In the genomic region with DNA sequence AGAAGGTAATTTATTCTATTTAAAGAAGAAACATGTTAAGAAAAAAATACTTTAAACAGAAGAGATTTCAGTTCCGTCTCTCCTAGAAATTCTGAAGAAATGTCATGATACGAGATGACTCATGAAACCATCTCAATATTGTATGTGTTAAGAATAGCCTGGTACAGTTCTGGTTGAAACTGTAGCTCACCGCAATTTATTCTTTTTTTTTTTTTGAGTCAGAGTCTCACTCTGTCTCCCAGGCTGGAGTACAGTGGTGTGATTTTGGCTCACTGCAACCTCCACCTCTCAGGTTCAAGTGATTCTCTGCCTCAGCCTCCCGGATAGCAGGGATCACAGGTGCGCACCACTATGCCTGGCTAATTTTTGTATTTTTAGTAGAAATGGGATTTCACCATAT, we compare ENCODE assay signal across 12 cellular contexts.
DNase-seq lines count a peak whose midpoint lies in the region; ATAC-seq and TF ChIP-seq lines count a peak whose summit lies in the region.
"Had no signal": no experiment of that assay in that cellular context is flagged by ENCODE, and none has a peak within 500 bp of the region (broad histone marks: within the 10 kb centered on the region; RNA-seq: fewer than 3 reads in every experiment).

No MANE protein-coding gene starts in this region.

- H3K27ac Mint-ChIP-seq in stimulated activated naive B cell treated with anti-CD40 and anti-IgM and Interleukin-4, amounts not matched to agents 10 μg/mL and 1 μg/mL and 100 μg/mL, for 72 hours, result no peak overlapping the region

- no peaks in the 10 kb centered on the region for H3K9me3 Mint-ChIP-seq in activated T-cell treated with anti-CD3 and anti-CD28 coated beads, Interleukin-2, amount 50 U/mL, for 4 hours
- no peaks in the 10 kb centered on the region for H3K9me3 Mint-ChIP-seq in stimulated activated naive B cell treated with anti-CD40 and anti-IgM and Interleukin-4, amounts not matched to agents 10 μg/mL and 1 μg/mL and 100 μg/mL, for 72 hours

- ATAC-seq in activated T-cell treated with anti-CD3 and anti-CD28 coated beads, Interleukin-2, amount 50 U/mL, for 4 hours, result peak; percentile 58 to 63
- ATAC-seq in HG03095 (IDR thresholded peaks at IDR 0.05; ENCODE audit: unreplicated experiment), result peak; percentile 74
- ATAC-seq in SK-N-SH treated with all-trans-retinoic acid at 6 μM for 48 hours, result peak; percentile 82
- peak; percentile 34 to 63 for ATAC-seq in stimulated activated naive B cell treated with anti-CD40 and anti-IgM and Interleukin-4, amounts not matched to agents 10 μg/mL and 1 μg/mL and 100 μg/mL, for 72 hours (replicated peaks)
- no peak for ATAC-seq in GM18511 (IDR thresholded peaks at IDR 0.05; ENCODE audit: unreplicated experiment)
- ATAC-seq: heart left ventricle had no signal

- no peaks in the 10 kb centered on the region for H3K4me1 Mint-ChIP-seq in activated T-cell treated with anti-CD3 and anti-CD28 coated beads, Interleukin-2, amount 50 U/mL, for 4 hours (ENCODE audit: low read depth)
- no peaks in the 10 kb centered on the region for H3K4me1 Mint-ChIP-seq in stimulated activated naive B cell treated with anti-CD40 and anti-IgM and Interleukin-4, amounts not matched to agents 10 μg/mL and 1 μg/mL and 100 μg/mL, for 72 hours

- H3K27me3 Mint-ChIP-seq in activated T-cell treated with anti-CD3 and anti-CD28 coated beads, Interleukin-2, amount 50 U/mL, for 4 hours (ENCODE audit: low read depth), result no peaks in the 10 kb centered on the region
- H3K27me3 Mint-ChIP-seq in stimulated activated naive B cell treated with anti-CD40 and anti-IgM and Interleukin-4, amounts not matched to agents 10 μg/mL and 1 μg/mL and 100 μg/mL, for 72 hours, result no peaks in the 10 kb centered on the region

- H3K4me3 Mint-ChIP-seq in activated T-cell treated with anti-CD3 and anti-CD28 coated beads, Interleukin-2, amount 50 U/mL, for 4 hours, result no peak overlapping the region
- H3K4me3 Mint-ChIP-seq in stimulated activated naive B cell treated with anti-CD40 and anti-IgM and Interleukin-4, amounts not matched to agents 10 μg/mL and 1 μg/mL and 100 μg/mL, for 72 hours, result no peak overlapping the region

- no peak for DNase-seq in activated T-cell treated with anti-CD3 and anti-CD28 coated beads, Interleukin-2, amount 50 U/mL, for 4 hours
- no peak for DNase-seq in activated T-cell treated with anti-CD3 and anti-CD28 coated beads, Interleukin-2, amount 50 U/mL, for 1 hour
- no peak for DNase-seq in stimulated activated naive B cell treated with anti-CD40 and anti-IgM and Interleukin-4, amounts not matched to agents 10 μg/mL and 1 μg/mL and 100 μg/mL, for 72 hours
- DNase-seq in DMS53 treated with DMSO at 0.1 percent for 48 hours (lab: John Stamatoyannopoulos, UW; ENCODE audit: unreplicated experiment), result no peak
- DNase-seq in stimulated activated naive CD4-positive, alpha-beta T cell treated with Interleukin-2 at 50 U/mL for 16 hours (lab: John Stamatoyannopoulos, UW), result no peak
- DNase-seq: cortex of kidney, heart left ventricle, MG63, right lobe of liver had no signal

- H3K36me3 Mint-ChIP-seq in activated T-cell treated with anti-CD3 and anti-CD28 coated beads, Interleukin-2, amount 50 U/mL, for 4 hours (ENCODE audit: insufficient read depth), result peaks cover 8% of the 10 kb centered on the region
- peaks cover 5 to 10% of the 10 kb centered on the region in 2 donors for H3K36me3 Mint-ChIP-seq in stimulated activated naive B cell treated with anti-CD40 and anti-IgM and Interleukin-4, amounts not matched to agents 10 μg/mL and 1 μg/mL and 100 μg/mL, for 72 hours

TF ChIP-seq in SK-N-SH treated with all-trans-retinoic acid at 6 μM for 48 hours, 23 proteins besides CTCF, POLR2A, EP300 and RAD21:
- no peak for TF ChIP-seq SNAI2 (CRISPR knock-in tag; IDR thresholded peaks at IDR 0.05)
- TF ChIP-seq ISL1 (CRISPR knock-in tag; IDR thresholded peaks at IDR 0.05), result no peak
- no peak for TF ChIP-seq CREB5 (CRISPR knock-in tag; IDR thresholded peaks at IDR 0.05; ENCODE audit: low read depth)
- no peak for TF ChIP-seq CSRNP3 (CRISPR knock-in tag; IDR thresholded peaks at IDR 0.05)
- no peak for TF ChIP-seq ZNF70 (CRISPR knock-in tag; IDR thresholded peaks at IDR 0.05)
- TF ChIP-seq, protein P1, sequence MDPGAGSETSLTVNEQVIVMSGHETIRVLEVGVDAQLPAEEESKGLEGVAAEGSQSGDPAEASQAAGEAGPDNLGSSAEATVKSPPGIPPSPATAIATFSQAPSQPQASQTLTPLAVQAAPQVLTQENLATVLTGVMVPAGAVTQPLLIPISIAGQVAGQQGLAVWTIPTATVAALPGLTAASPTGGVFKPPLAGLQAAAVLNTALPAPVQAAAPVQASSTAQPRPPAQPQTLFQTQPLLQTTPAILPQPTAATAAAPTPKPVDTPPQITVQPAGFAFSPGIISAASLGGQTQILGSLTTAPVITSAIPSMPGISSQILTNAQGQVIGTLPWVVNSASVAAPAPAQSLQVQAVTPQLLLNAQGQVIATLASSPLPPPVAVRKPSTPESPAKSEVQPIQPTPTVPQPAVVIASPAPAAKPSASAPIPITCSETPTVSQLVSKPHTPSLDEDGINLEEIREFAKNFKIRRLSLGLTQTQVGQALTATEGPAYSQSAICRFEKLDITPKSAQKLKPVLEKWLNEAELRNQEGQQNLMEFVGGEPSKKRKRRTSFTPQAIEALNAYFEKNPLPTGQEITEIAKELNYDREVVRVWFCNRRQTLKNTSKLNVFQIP (CRISPR knock-in tag; IDR thresholded peaks at IDR 0.05; ENCODE audit: borderline replicate concordance, low read depth), result no peak
- no peak for TF ChIP-seq OSR1 (CRISPR knock-in tag; IDR thresholded peaks at IDR 0.05)
TF ChIP-seq in SK-N-SH treated with all-trans-retinoic acid at 6 μM for 48 hours: peak in this region for 0.
